9 cellular contexts compared by ENCODE assay signal in the genomic region with DNA sequence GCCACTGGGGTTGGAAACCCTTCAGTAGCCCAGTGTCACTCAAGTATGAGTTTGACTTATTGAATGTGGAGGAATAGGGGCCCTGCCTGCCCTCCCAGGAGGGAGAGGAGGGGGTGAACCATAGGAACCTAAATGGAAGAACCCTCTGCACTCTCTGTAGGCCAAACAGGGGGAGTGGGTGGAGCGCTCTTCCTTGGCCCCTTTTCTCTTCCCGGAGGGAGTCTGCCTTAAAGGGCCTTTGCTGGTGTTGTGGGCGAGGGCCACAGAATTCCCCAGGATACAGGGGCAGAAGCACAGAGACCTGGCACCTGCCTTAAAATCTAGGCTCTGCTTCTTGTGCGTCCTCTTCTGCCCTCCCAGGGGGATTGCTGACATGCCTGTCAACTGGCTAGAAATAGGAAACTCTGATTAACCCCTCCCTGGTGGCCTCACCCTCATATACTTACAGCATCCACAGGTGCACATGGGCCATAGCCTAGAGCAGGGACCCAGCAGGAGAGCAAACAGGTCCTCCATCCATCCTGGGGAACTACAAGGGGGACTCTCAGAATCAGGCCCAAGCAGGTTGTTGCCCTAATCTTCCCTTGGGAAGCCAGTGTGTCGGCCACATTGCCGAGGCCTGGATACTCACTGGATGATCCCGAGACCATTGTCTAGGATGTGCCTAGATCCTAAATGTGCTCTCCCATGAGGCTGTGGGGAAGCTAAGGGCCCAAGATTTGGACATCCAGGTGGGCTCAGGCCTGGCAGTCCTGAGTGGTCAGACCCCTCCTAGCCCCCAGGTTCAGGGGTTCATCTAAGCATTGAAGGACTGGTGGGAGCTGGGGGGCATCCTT. TPM values are rescaled to one million over a fixed set of nuclear protein-coding genes. Genes with fewer than 3 reads are reported as not detected.
DNase-seq lines count a peak whose midpoint lies in the region; ATAC-seq and TF ChIP-seq lines count a peak whose summit lies in the region.
"Had no signal": no experiment of that assay in that cellular context is flagged by ENCODE, and none has a peak within 500 bp of the region (broad histone marks: within the 10 kb centered on the region; RNA-seq: fewer than 3 reads in every experiment).

No MANE protein-coding gene starts in this region.

- intact Hi-C loops in activated CD4-positive, alpha-beta T cell treated with anti-CD3 and anti-CD28 coated beads for 36 hours (cut with DNase I, micrococcal nuclease), result loop anchor here (5.0 to 10.0 kb wide), 5 partner anchors 205 to 1293 kb away; partner anchors contain the start of genes BORCS7 (in 1 of the 2), BTRC (in 1 of the 2), NFKB2 (in 1 of the 2) and STN1 (in 1 of the 2)
- intact Hi-C loops in body of pancreas (cut with DNase I) (no loop called here), right lobe of liver (cut with DNase I) (no loop called here), testis (cut with DNase I; ENCODE audit: low total_unique reads) (loop anchor here (10.0 kb wide), 1 partner anchor 143 kb away; the partner anchor contains the start of genes ACTR1A and SUFU)

- peak overlapping the region; percentile 99 for H3K27ac Mint-ChIP-seq in activated CD4-positive, alpha-beta T cell treated with anti-CD3 and anti-CD28 coated beads for 36 hours

- peaks cover 34% of the 10 kb centered on the region for H3K36me3 Mint-ChIP-seq in activated CD4-positive, alpha-beta T cell treated with anti-CD3 and anti-CD28 coated beads for 36 hours (ENCODE audit: low read depth)

- H3K4me3 ChIP-seq in body of pancreas (no peak overlapping the region), right lobe of liver (peak overlapping the region; percentile 81 to 96 (median 92)), testis (peak overlapping the region in 1 of 2 donors; percentile 81)

- H3K4me1 ChIP-seq in body of pancreas (peaks cover 65% of the 10 kb centered on the region), right lobe of liver (peaks cover 0 to 46% (median 18%) of the 10 kb centered on the region in 4 donors), testis (peaks cover 60% of the 10 kb centered on the region)

- POLR2A ChIA-PET in activated CD4-positive, alpha-beta T cell treated with anti-CD3 and anti-CD28 coated beads for 36 hours (lab: Charles Lee), result interaction anchor here (2.3 kb wide), 1 partner anchor 13 kb away, joined by 9 read pairs; no protein-coding TSS in a partner anchor

- H3K4me1 Mint-ChIP-seq in activated CD4-positive, alpha-beta T cell treated with anti-CD3 and anti-CD28 coated beads for 36 hours, result peaks cover 64% of the 10 kb centered on the region

- H3K9me3 Mint-ChIP-seq in activated CD4-positive, alpha-beta T cell treated with anti-CD3 and anti-CD28 coated beads for 36 hours (ENCODE audit: low read depth), result no peaks in the 10 kb centered on the region

- no peaks in the 10 kb centered on the region for H3K27me3 Mint-ChIP-seq in activated CD4-positive, alpha-beta T cell treated with anti-CD3 and anti-CD28 coated beads for 36 hours

- CTCF ChIA-PET in activated CD4-positive, alpha-beta T cell treated with anti-CD3 and anti-CD28 coated beads for 36 hours (lab: Charles Lee), result interaction anchor here (0.5 to 1.5 kb wide), 2 partner anchors 17 kb away, joined by 4 read pairs; no protein-coding TSS in a partner anchor

- H3K9me3 ChIP-seq in body of pancreas (no peaks in the 10 kb centered on the region), right lobe of liver (no peaks in the 10 kb centered on the region), testis (no peaks in the 10 kb centered on the region)

- H3K27me3 ChIP-seq in body of pancreas, result no peaks in the 10 kb centered on the region
- H3K27me3 ChIP-seq in right lobe of liver, result no peaks in the 10 kb centered on the region
- H3K27me3 ChIP-seq in testis, result no peaks in the 10 kb centered on the region

- peak overlapping the region; percentile 59 to 100 (median 96) for H3K27ac ChIP-seq in body of pancreas
- H3K27ac ChIP-seq in right lobe of liver, result peak overlapping the region in 1 of 3 donors; percentile 8
- peak overlapping the region; percentile 7 to 8 for H3K27ac ChIP-seq in testis

- no peak for TF ChIP-seq CTCF in body of pancreas (IDR thresholded peaks at IDR 0.05)
- no peak for TF ChIP-seq CTCF in right lobe of liver (IDR thresholded peaks at IDR 0.05)
- TF ChIP-seq CTCF in testis (IDR thresholded peaks at IDR 0.05), result no peak

- peak overlapping the region; percentile 95 for H3K4me3 Mint-ChIP-seq in activated CD4-positive, alpha-beta T cell treated with anti-CD3 and anti-CD28 coated beads for 36 hours

- DNase-seq in activated CD4-positive, alpha-beta T cell treated with anti-CD3 and anti-CD28 coated beads for 36 hours, result no peak
- no peak for DNase-seq in activated CD4-positive, alpha-beta T cell treated with anti-CD3 and anti-CD28 coated beads for 48 hours
- DNase-seq in body of pancreas (no peak), right lobe of liver (no peak), testis (no peak), NCI-H1048 (lab: John Stamatoyannopoulos, UW) (no peak)
- DNase-seq in activated CD8-positive, alpha-beta memory T cell treated with anti-CD3 and anti-CD28 coated beads, Interleukin-2, amount 50 U/mL, for 48 hours, result no peak

- no peaks in the 10 kb centered on the region for H3K36me3 ChIP-seq in body of pancreas (replicated peaks in 1 of 2; ENCODE audit: insufficient read depth in 1 of 2, low read depth in 2 of 2)
- H3K36me3 ChIP-seq in right lobe of liver, result no peaks in the 10 kb centered on the region
- no peaks in the 10 kb centered on the region for H3K36me3 ChIP-seq in testis (ENCODE audit: low read depth, missing control alignments)

- TF ChIP-seq POLR2A in body of pancreas (IDR thresholded peaks at IDR 0.05) (no peak), right lobe of liver (IDR thresholded peaks at IDR 0.05) (no peak), testis (IDR thresholded peaks at IDR 0.05) (no peak)

- no peak for ATAC-seq in activated CD4-positive, alpha-beta T cell treated with anti-CD3 and anti-CD28 coated beads for 36 hours
- ATAC-seq in body of pancreas, result no peak
- no peak for ATAC-seq in right lobe of liver
- no peak for ATAC-seq in GM19463 (IDR thresholded peaks at IDR 0.05; ENCODE audit: unreplicated experiment)
- ATAC-seq: left lobe of liver had no signal

- 41 to 43% methylated on average over 6 to 7 of the region's 7 CpGs for WGBS in body of pancreas, 2 donors
- 33% methylated on average over 1 of the region's 7 CpGs for WGBS in right lobe of liver (ENCODE audit: insufficient coverage, low coverage, low lambda C conversion rate, missing lambda C conversion rate)
- WGBS in testis, 2 donors, result 39 to 50% methylated on average over 4 to 7 of the region's 7 CpGs

RNA-seq across cellular contexts. Expression of gene TRIM8, which starts 3.4 kb away (rescaled TPM):
- 10 to 100 TPM; 37.8 to 39.1 TPM for total RNA-seq in activated CD4-positive, alpha-beta T cell treated with anti-CD3 and anti-CD28 coated beads for 36 hours
- total RNA-seq in body of pancreas (100 to 1,000 TPM; 121 to 156 TPM), right lobe of liver (10 to 100 TPM; 34.7 to 99.8 (median 41.2) TPM), testis (100 to 1,000 TPM; 114 to 170 TPM)
- polyA plus RNA-seq in testis (ENCODE audit: insufficient read depth, low read depth, low replicate concordance), result 69.8 TPM

Comparison
In these comparisons a context has a peak if more than half of its experiments do, and no peak if none do; other contexts are left out.
1. H3K4me3 ChIP-seq: peak in right lobe of liver (3 of 3); none in body of pancreas (0 of 2).
2. intact Hi-C loops: an anchor here in activated CD4-positive, alpha-beta T cell treated with anti-CD3 and anti-CD28 coated beads for 36 hours (5.0 to 10.0 kb wide) and testis (10.0 kb wide); none called in body of pancreas and right lobe of liver.